ENCODE assay signal across 15 cellular contexts in the genomic region with DNA sequence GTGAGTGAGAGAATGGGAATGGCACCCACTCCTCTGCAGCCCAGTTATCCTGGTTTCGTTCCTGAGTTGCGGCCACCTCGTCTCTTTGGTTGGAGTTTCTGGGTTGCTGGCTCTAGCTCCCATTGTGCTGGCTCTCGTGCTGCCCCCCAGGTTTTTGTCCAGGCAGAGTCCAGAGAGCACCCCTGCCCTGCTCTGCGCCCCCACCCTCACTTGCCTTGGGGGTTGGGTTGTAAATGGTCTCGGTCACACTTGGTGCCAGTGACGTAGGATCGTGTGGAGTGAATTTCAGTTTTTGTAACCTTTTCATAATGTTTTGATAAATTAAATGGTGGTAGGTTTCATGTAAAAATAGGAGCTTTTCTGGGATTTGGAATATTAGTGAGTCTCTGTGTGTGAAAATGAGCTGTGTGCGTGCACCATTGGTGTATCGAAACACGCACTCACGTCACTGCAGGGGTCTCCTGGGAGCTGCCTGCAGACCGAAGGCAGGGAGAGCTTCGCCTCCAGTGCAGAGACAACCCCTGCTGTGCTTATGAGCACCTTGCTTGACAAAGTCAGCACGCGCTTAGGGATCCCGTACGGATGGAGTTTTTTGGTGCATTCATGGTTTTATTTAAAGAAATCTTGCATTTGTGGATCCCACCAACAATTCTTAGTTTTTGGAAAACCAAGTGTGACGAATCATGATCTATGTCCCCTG.
"Had no signal": no experiment of that assay in that cellular context is flagged by ENCODE, and none has a peak within 500 bp of the region (broad histone marks: within the 10 kb centered on the region; RNA-seq: fewer than 3 reads in every experiment).

No MANE protein-coding gene starts in this region.

- H3K27me3 ChIP-seq: neural progenitor cell, thyroid gland, vagina had no signal

- H3K27ac ChIP-seq: coronary artery, neural progenitor cell, parathyroid adenoma, thyroid gland, vagina had no signal

- H3K9me3 ChIP-seq: thyroid gland, vagina had no signal

- H3K9ac ChIP-seq: neural progenitor cell, parathyroid adenoma had no signal

- H3K79me2 ChIP-seq: parathyroid adenoma had no signal

- DNase-seq: activated CD4-positive, alpha-beta T cell treated with anti-CD3 and anti-CD28 coated beads for 1 hour; activated CD8-positive, alpha-beta memory T cell treated with anti-CD3 and anti-CD28 coated beads, Interleukin-2, amount 50 U/mL, for 48 hours; activated CD8-positive, alpha-beta T cell treated with anti-CD3 and anti-CD28 coated beads for 36 hours; activated naive CD4-positive, alpha-beta T cell treated with Interleukin-2 at 50 U/mL for 16 hours; activated naive CD8-positive, alpha-beta T cell treated with anti-CD3 and anti-CD28 coated beads, Interleukin-2, amount 50 U/mL, for 24 hours; effector CD4-positive, alpha-beta T cell; midbrain; stimulated activated CD4-positive, alpha-beta T cell treated with anti-CD3 and anti-CD28 coated beads, Interleukin-4, amount 100 ng/mL, for 4 hours; SW 1271; T-helper 9 cell; thyroid gland had no signal

- H3K4me1 ChIP-seq: neural progenitor cell, parathyroid adenoma had no signal

- H3K27ac Mint-ChIP-seq: neural progenitor cell had no signal

- H3K27me3 Mint-ChIP-seq: activated CD8-positive, alpha-beta T cell treated with anti-CD3 and anti-CD28 coated beads for 36 hours; activated naive CD8-positive, alpha-beta T cell treated with anti-CD3 and anti-CD28 coated beads, Interleukin-2, amount 50 U/mL, for 24 hours had no signal

- H3K4me3 ChIP-seq: coronary artery, neural progenitor cell, thyroid gland, vagina had no signal

- H3K36me3 ChIP-seq: neural progenitor cell had no signal

- ATAC-seq: activated CD8-positive, alpha-beta T cell treated with anti-CD3 and anti-CD28 coated beads for 36 hours; activated naive CD8-positive, alpha-beta T cell treated with anti-CD3 and anti-CD28 coated beads, Interleukin-2, amount 50 U/mL, for 24 hours had no signal

- H3K4me2 ChIP-seq: neural progenitor cell had no signal

- H2AFZ ChIP-seq: neural progenitor cell, parathyroid adenoma had no signal

- H3K4me3 Mint-ChIP-seq: activated CD8-positive, alpha-beta T cell treated with anti-CD3 and anti-CD28 coated beads for 36 hours; activated naive CD8-positive, alpha-beta T cell treated with anti-CD3 and anti-CD28 coated beads, Interleukin-2, amount 50 U/mL, for 24 hours; neural progenitor cell had no signal

- H3K9me3 Mint-ChIP-seq: activated CD8-positive, alpha-beta T cell treated with anti-CD3 and anti-CD28 coated beads for 36 hours; activated naive CD8-positive, alpha-beta T cell treated with anti-CD3 and anti-CD28 coated beads, Interleukin-2, amount 50 U/mL, for 24 hours had no signal
